ENCODE assay signal across 28 cellular contexts in genomic region chr6:16302721-16303552, GRCh38.
DNase-seq lines count a peak whose midpoint lies in the region; ATAC-seq, FAIRE-seq and TF ChIP-seq lines count a peak whose summit lies in the region.
"Had no signal": no experiment of that assay in that cellular context is flagged by ENCODE, and none has a peak within 500 bp of the region (broad histone marks: within the 10 kb centered on the region; RNA-seq: fewer than 3 reads in every experiment).

No MANE protein-coding gene starts in this region.

- H3K27ac ChIP-seq in heart left ventricle (no peak overlapping the region), K562 (ENCODE audit: extremely low read depth, low read depth, low read length) (no peak overlapping the region), gastrocnemius medialis (peak overlapping the region; percentile 19 to 78 (median 40))
- H3K27ac ChIP-seq: pancreas, RWPE1, thoracic aorta, uterus had no signal

- in situ Hi-C loops in K562 (cut with MboI), result no loop called here
- in situ Hi-C loops in gastrocnemius medialis (cut with MboI; ENCODE audit: low sequenced_read_pairs in 4 of 4), result no loop called here

- ATAC-seq in heart left ventricle (peak in 3 of 4 donors; percentile 22 to 40 (median 23)), Right ventricle myocardium inferior (no peak), K562 (peak; percentile 65), gastrocnemius medialis (peak in 1 of 2 donors; percentile 16), GM21576 (IDR thresholded peaks at IDR 0.05; ENCODE audit: unreplicated experiment) (no peak), HG03521 (IDR thresholded peaks at IDR 0.05; ENCODE audit: unreplicated experiment) (no peak), GM21619 (IDR thresholded peaks at IDR 0.05; ENCODE audit: unreplicated experiment) (no peak)
- ATAC-seq: natural killer cell treated with Interleukin-12 subunit alpha and Interleukin-12 subunit beta and Interleukin-15 and Interleukin-18, amount 100 ng/mL, for 72 hours; pancreas; sciatic nerve; T-helper 17 cell had no signal

- H3K9me3 ChIP-seq in heart left ventricle (no peaks in the 10 kb centered on the region), K562 (replicated peaks; ENCODE audit: control insufficient read depth, insufficient read depth, low read depth, low read length) (no peaks in the 10 kb centered on the region), gastrocnemius medialis (no peaks in the 10 kb centered on the region)
- H3K9me3 ChIP-seq: BE2C, MG63, pancreas, SK-N-SH, thoracic aorta, uterus had no signal

- H3K36me3 ChIP-seq in heart left ventricle, result peaks cover 0 to 42% (median 14%) of the 10 kb centered on the region in 9 donors
- H3K36me3 ChIP-seq in K562 (ENCODE audit: control insufficient read depth, insufficient read depth, low read length), result peaks cover 10% of the 10 kb centered on the region; the same call in 1 of the 3 replicates
- H3K36me3 ChIP-seq in gastrocnemius medialis, result peaks cover 0 to 2% of the 10 kb centered on the region in 2 donors
- H3K36me3 ChIP-seq: BE2C, MG63, uterus had no signal

- peak overlapping the region; percentile 51 for H3K4me2 ChIP-seq in K562 (ENCODE audit: insufficient read depth, low read length)
- H3K4me2 ChIP-seq: SK-N-SH had no signal

- H3K27me3 ChIP-seq in heart left ventricle (no peaks in the 10 kb centered on the region), K562 (ENCODE audit: control insufficient read depth in 2 of 2, insufficient read depth in 2 of 2, low read length in 2 of 2) (no peaks in the 10 kb centered on the region), gastrocnemius medialis (no peaks in the 10 kb centered on the region)
- H3K27me3 ChIP-seq: BE2C, MG63, pancreas, uterus had no signal

- 49 to 52% (median 52%) methylated on average over 24 to 27 of the region's 27 CpGs for WGBS in heart left ventricle, 4 donors
- 40% methylated on average over 25 of the region's 27 CpGs for WGBS in K562 (ENCODE audit: insufficient coverage, low coverage, missing lambda C conversion rate)

- TF ChIP-seq RAD21 in K562 (CRISPR knock-in tag; conservative IDR thresholded peaks at IDR 0.05 in 1 of 2, IDR thresholded peaks at IDR 0.05 in 1 of 2), result no peak

- DNase-seq in heart left ventricle, result no peak
- no peak for DNase-seq in Right ventricle myocardium inferior (ENCODE audit: missing footprints)
- DNase-seq in K562 (ENCODE audit: extremely low read depth in 1 of 4, low spot score in 3 of 4), result peak in 2 of 4 experiments; percentile 47 to 51
- DNase-seq in left kidney (ENCODE audit: low read depth, low spot score), result peak; percentile 58
- peak in 1 of 2 donors; percentile 21 for DNase-seq in gastrocnemius medialis
- DNase-seq: activated CD4-positive, alpha-beta T cell treated with anti-CD3 and anti-CD28 coated beads for 4 hours; activated naive CD4-positive, alpha-beta T cell treated with Interleukin-2 at 50 U/mL for 16 hours; activated T-cell treated with anti-CD3 and anti-CD28 coated beads, Interleukin-2, amount 50 U/mL, for 48 hours; BE2C; cortex of kidney; HFFc6; KBM-7; MG63; NCI-H1436; NCI-H526; pancreas; SK-N-SH; stimulated activated naive CD4-positive, alpha-beta T cell treated with Interleukin-2 at 50 U/mL for 16 hours; T-helper 17 cell; uterus had no signal

- CTCF ChIA-PET in K562 (lab: Yijun Ruan, JAX; ENCODE audit: low intra/inter-chr PET ratio), result no interaction called here

- no peaks in the 10 kb centered on the region for H3K79me2 ChIP-seq in K562 (ENCODE audit: control insufficient read depth, insufficient read depth, low read length)

- intact Hi-C loops in heart left ventricle (cut with DNase I) (no loop called here), Right ventricle myocardium inferior (cut with DNase I) (no loop called here), K562 (cut with micrococcal nuclease) (no loop called here), gastrocnemius medialis (cut with DNase I; ENCODE audit: low total_unique reads) (no loop called here)

- H3K4me1 ChIP-seq in heart left ventricle, result peaks cover 0 to 9% (median 0%) of the 10 kb centered on the region in 12 donors
- peaks cover 8 to 19% of the 10 kb centered on the region in 2 experiments; a peak in 4 of 5 replicates for H3K4me1 ChIP-seq in K562 (replicated peaks in 1 of 2; ENCODE audit: control insufficient read depth in 2 of 2, insufficient read depth in 2 of 2, low read length in 2 of 2)
- H3K4me1 ChIP-seq in gastrocnemius medialis, result peaks cover 17 to 18% of the 10 kb centered on the region in 2 donors
- H3K4me1 ChIP-seq: BE2C, pancreas, uterus had no signal

- no peak for TF ChIP-seq EP300 in K562 (IDR thresholded peaks at IDR 0.05; ENCODE audit: low read length)

- H3K9me1 ChIP-seq in K562 (ENCODE audit: control insufficient read depth, insufficient read depth, low read length), result no peaks in the 10 kb centered on the region

- peak overlapping the region; percentile 36 to 81 for H3K9ac ChIP-seq in K562 (ENCODE audit: insufficient read depth in 1 of 2, low read depth in 2 of 2, low read length in 2 of 2)
- H3K9ac ChIP-seq: SK-N-SH had no signal

- BruUV-seq in K562 (replicated peaks; lab: Mats Ljungman, UMichigan), result no TSS peak

- no peak for TF ChIP-seq POLR2A in heart left ventricle (IDR thresholded peaks at IDR 0.05)
- peak; percentile 26; the same call in 1 of the 2 replicates for TF ChIP-seq POLR2A in K562 (conservative IDR thresholded peaks at IDR 0.05)
- no peak for TF ChIP-seq POLR2A in gastrocnemius medialis (IDR thresholded peaks at IDR 0.05)

- peak; percentile 19 for FAIRE-seq in K562 (lab: Jason Lieb, UNC)
- FAIRE-seq: GM12892, pancreas had no signal

- peak overlapping the region; percentile 82 for H2AFZ ChIP-seq in K562 (ENCODE audit: low read depth, low read length)

- H3K4me3 ChIP-seq in heart left ventricle (no peak overlapping the region), K562 (no peak overlapping the region), gastrocnemius medialis (no peak overlapping the region)
- H3K4me3 ChIP-seq: MG63, pancreas, thoracic aorta, uterus had no signal

- TF ChIP-seq CTCF in heart left ventricle (IDR thresholded peaks at IDR 0.05), result no peak
- no peak for TF ChIP-seq CTCF in K562 (IDR thresholded peaks at IDR 0.05 in 2 of 3, conservative IDR thresholded peaks at IDR 0.05 in 1 of 3; ENCODE audit: insufficient read depth in 2 of 3, low read depth in 1 of 3, low read length in 3 of 3)
- TF ChIP-seq CTCF in gastrocnemius medialis (IDR thresholded peaks at IDR 0.05 in 4 of 5, conservative IDR thresholded peaks at IDR 0.05 in 1 of 5), result no peak

- POLR2A ChIA-PET in K562 (lab: Yijun Ruan, JAX), result interaction anchor here (1.0 kb wide), 1 partner anchor 17 kb away, joined by 3 read pairs; no protein-coding TSS in a partner anchor

- H4K20me1 ChIP-seq in K562 (replicated peaks; ENCODE audit: control insufficient read depth, insufficient read depth, low read length), result no peaks in the 10 kb centered on the region

TF ChIP-seq in K562, 482 proteins besides CTCF, POLR2A, EP300 and RAD21 (continues in another document):
- TF ChIP-seq HMGN3 (IDR thresholded peaks at IDR 0.05; ENCODE audit: borderline replicate concordance, extremely low read depth, insufficient read length, low read depth, low read length) (peak; percentile 33), MYBL2 (IDR thresholded peaks at IDR 0.05; ENCODE audit: low read depth) (no peak), MYBL2 (CRISPR knock-in tag; IDR thresholded peaks at IDR 0.05; ENCODE audit: borderline replicate concordance) (no peak), IFI16 (CRISPR knock-in tag; IDR thresholded peaks at IDR 0.05) (no peak), CBX3 (IDR thresholded peaks at IDR 0.05; ENCODE audit: borderline replicate concordance in 1 of 2, low read length in 2 of 2) (0 out of 3 replicates have a peak, but pooled peaks of 1 of the 2 experiments have one; percentile 11), KHSRP (IDR thresholded peaks at IDR 0.05) (no peak), EGR1 (conservative IDR thresholded peaks at IDR 0.05) (peak; percentile 18; the same call in 1 of the 2 replicates), E2F5 (CRISPR knock-in tag; IDR thresholded peaks at IDR 0.05) (no peak), HEY1 (CRISPR knock-in tag; IDR thresholded peaks at IDR 0.05; ENCODE audit: borderline replicate concordance) (no peak), ZNF511 (CRISPR knock-in tag; IDR thresholded peaks at IDR 0.05) (no peak), RFX1 (IDR thresholded peaks at IDR 0.05) (no peak), GTF2E2 (tag; IDR thresholded peaks at IDR 0.05) (no peak), CREB3L1 (IDR thresholded peaks at IDR 0.05; ENCODE audit: borderline replicate concordance, low read depth) (peak; percentile 69; the same call in 1 of the 2 replicates), NFYB (IDR thresholded peaks at IDR 0.05; ENCODE audit: extremely low read depth, insufficient read length) (no peak), POLR2AphosphoS2 (IDR thresholded peaks at IDR 0.05; ENCODE audit: low read length) (peak; percentile 76; the same call in 1 of the 2 replicates), SMAD2 (IDR thresholded peaks at IDR 0.05; ENCODE audit: low read depth, low read length) (no peak), NFXL1 (CRISPR knock-in tag; IDR thresholded peaks at IDR 0.05) (no peak), GTF2F1 (IDR thresholded peaks at IDR 0.05; ENCODE audit: low read depth, low read length) (no peak), SMAD4 (CRISPR knock-in tag; conservative IDR thresholded peaks at IDR 0.05) (no peak)

Comparison
In these comparisons a context has a peak if more than half of its experiments do, and no peak if none do; other contexts are left out.
1. ATAC-seq: peak in heart left ventricle (3 of 4) and K562 (single experiment); none in Right ventricle myocardium inferior (single experiment), GM21576 (single experiment), HG03521 (single experiment) and GM21619 (single experiment).
2. H3K27ac ChIP-seq: peak in gastrocnemius medialis (4 of 4); none in heart left ventricle (0 of 12) and K562 (single experiment).